25 cellular contexts compared by ENCODE assay signal in the genomic region with DNA sequence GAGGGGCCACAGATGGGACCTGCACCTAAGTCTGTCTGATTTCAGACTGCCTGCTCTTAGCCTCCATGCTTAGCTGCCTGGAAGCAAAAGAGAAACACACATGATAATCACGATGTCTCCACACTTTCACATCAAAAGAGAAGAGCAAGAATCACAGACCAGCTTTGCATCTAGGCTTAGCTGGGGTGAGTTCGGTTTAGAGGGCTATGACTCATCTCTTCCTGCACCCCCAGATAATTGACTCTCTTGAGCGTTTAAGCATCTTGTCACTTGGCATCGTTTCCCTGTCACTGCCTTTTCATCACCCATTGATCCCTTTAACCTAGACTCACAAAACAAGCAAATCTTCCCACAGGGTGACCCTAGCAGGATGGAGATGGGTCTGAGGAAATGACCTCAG.
"Had no signal": no experiment of that assay in that cellular context is flagged by ENCODE, and none has a peak within 500 bp of the region (broad histone marks: within the 10 kb centered on the region; RNA-seq: fewer than 3 reads in every experiment).

No MANE protein-coding gene starts in this region.

- H3K27me3 ChIP-seq: colonic mucosa, esophagus squamous epithelium, gastrocnemius medialis, left lung had no signal

- H3K4me3 ChIP-seq: colonic mucosa, esophagus squamous epithelium, gastrocnemius medialis, heart right ventricle, left lung, lower lobe of right lung, mucosa of descending colon had no signal

- H3K9me3 ChIP-seq: colonic mucosa, esophagus squamous epithelium, gastrocnemius medialis, heart right ventricle, left lung, lower lobe of right lung, mucosa of descending colon had no signal

- DNase-seq: colonic mucosa; cortex of kidney; effector CD8-positive, alpha-beta T cell; effector memory CD8-positive, alpha-beta T cell; endodermal cell; erythroblast; esophagus squamous epithelium; foreskin fibroblast; foreskin melanocyte; gastrocnemius medialis; glutamatergic neuron; heart right ventricle; hippocampal formation; left cardiac atrium; left lung; left ventricle myocardium superior; lower lobe of right lung; mesenchymal stem cell; mucosa of descending colon; naive B cell had no signal

- H3K27ac ChIP-seq: colonic mucosa, epithelial cell of prostate, esophagus squamous epithelium, gastrocnemius medialis, heart right ventricle, left lung, lower lobe of right lung had no signal

- H3K4me1 ChIP-seq: colonic mucosa, heart right ventricle, left lung, lower lobe of right lung had no signal

- ATAC-seq: effector memory CD8-positive, alpha-beta T cell; esophagus mucosa; gastrocnemius medialis; heart right ventricle; left cardiac atrium; left lung; left ventricle myocardium superior; lower lobe of right lung; mucosa of descending colon had no signal

- FAIRE-seq: endometrium, islet of Langerhans, keratinocyte had no signal

- H3K36me3 ChIP-seq: colonic mucosa, esophagus squamous epithelium, gastrocnemius medialis, heart right ventricle, left lung, lower lobe of right lung had no signal
